ENCODE assay signal across 1 cellular context in genomic region chr16:74837056-74837455, GRCh38.
TF ChIP-seq lines count a peak whose summit lies in the region.

No MANE protein-coding gene starts in this region.

TF ChIP-seq in GM23338, 12 proteins besides CTCF, POLR2A, EP300 and RAD21 (continued from another document):
- TF ChIP-seq ZNF462 (CRISPR knock-in tag; IDR thresholded peaks at IDR 0.05): no peak
- no peak for TF ChIP-seq ETS1 (IDR thresholded peaks at IDR 0.05)
- no peak for TF ChIP-seq EZH2 (IDR thresholded peaks at IDR 0.05; ENCODE audit: low read depth, unreplicated experiment)
- TF ChIP-seq CREB1 (CRISPR knock-in tag; IDR thresholded peaks at IDR 0.05; ENCODE audit: low read depth): no peak
- TF ChIP-seq STAT1 (IDR thresholded peaks at IDR 0.05; ENCODE audit: unreplicated experiment): no peak
